Comparison of ENCODE assay signal across 20 cellular contexts in the genomic region with DNA sequence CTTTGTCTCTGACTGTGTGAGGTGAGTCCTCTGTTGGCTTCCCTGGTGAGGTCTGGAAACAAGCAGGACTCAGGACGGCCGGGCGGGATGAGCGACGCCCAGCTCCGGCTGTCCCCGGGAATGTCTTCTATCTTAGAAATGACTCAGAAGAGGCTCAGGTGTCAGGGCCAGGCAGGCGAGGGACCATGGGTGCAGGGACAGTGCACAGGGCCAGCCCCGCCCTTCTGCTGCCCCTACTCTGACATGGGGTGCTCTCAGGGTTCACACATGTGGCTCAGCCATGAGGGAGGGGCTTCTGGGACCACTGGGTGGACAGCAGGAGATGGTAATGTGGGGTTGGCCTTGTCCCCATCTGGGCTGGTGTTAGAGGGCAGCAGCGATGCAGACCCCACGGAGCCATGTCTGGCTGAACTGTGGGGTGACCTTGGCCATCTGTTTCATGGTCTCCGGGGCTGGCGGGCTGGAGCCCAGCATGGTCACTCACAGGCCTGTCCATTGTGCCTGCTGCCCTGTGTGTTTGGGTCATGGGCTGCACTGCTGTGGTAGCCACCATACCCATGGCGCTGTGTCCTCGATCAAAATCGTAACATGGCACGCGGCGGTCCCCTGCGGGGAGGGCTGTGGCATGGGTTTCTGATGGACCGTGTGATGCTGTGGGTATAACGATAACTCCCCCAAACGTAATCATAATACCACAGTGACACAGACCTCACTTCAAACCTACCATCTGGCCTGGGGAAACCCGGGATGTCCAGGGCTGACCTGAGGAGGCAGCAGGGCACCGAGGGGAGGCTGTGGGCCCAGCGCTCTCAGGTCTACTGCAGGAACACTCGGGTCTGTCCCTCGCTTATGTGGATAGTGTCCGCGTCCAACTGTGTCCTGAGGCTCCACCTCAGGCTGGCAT.
DNase-seq lines count a peak whose midpoint lies in the region; ATAC-seq and TF ChIP-seq lines count a peak whose summit lies in the region.
"Had no signal": no experiment of that assay in that cellular context is flagged by ENCODE, and none has a peak within 500 bp of the region (broad histone marks: within the 10 kb centered on the region; RNA-seq: fewer than 3 reads in every experiment).

No MANE protein-coding gene starts in this region.

- H3K27me3 Mint-ChIP-seq in activated naive CD8-positive, alpha-beta T cell treated with anti-CD3 and anti-CD28 coated beads, Interleukin-2, amount 10 ng/mL, durations not matched to agents 7 days and 5 days: peaks cover 11% of the 10 kb centered on the region
- no peaks in the 10 kb centered on the region for H3K27me3 Mint-ChIP-seq in activated naive CD8-positive, alpha-beta T cell treated with anti-CD3 and anti-CD28 coated beads, Interleukin-2, amount 50 U/mL, for 24 hours
- H3K27me3 Mint-ChIP-seq in natural killer cell (ENCODE audit: low read depth in 2 of 2): peaks cover 13 to 23% of the 10 kb centered on the region in 2 donors
- H3K27me3 Mint-ChIP-seq: progenitor cell of endocrine pancreas had no signal

- ATAC-seq in activated naive CD8-positive, alpha-beta T cell treated with anti-CD3 and anti-CD28 coated beads, Interleukin-2, amount 10 ng/mL, durations not matched to agents 7 days and 5 days (ENCODE audit: low read depth): no peak
- no peak for ATAC-seq in activated naive CD8-positive, alpha-beta T cell treated with anti-CD3 and anti-CD28 coated beads, Interleukin-2, amount 50 U/mL, for 24 hours
- ATAC-seq in Right ventricle myocardium superior (ENCODE audit: poor library complexity) (no peak), natural killer cell (peak in 1 of 3 donors; percentile 12), aorta (ENCODE audit: low FRiP score) (no peak)
- ATAC-seq: activated T-cell treated with anti-CD3 and anti-CD28 coated beads, Interleukin-2, amount 50 U/mL, for 72 hours; Panc1 had no signal

- no peaks in the 10 kb centered on the region for H3K36me3 Mint-ChIP-seq in activated naive CD8-positive, alpha-beta T cell treated with anti-CD3 and anti-CD28 coated beads, Interleukin-2, amount 10 ng/mL, durations not matched to agents 7 days and 5 days
- H3K36me3 Mint-ChIP-seq in activated naive CD8-positive, alpha-beta T cell treated with anti-CD3 and anti-CD28 coated beads, Interleukin-2, amount 50 U/mL, for 24 hours (ENCODE audit: low read depth): no peaks in the 10 kb centered on the region
- no peaks in the 10 kb centered on the region for H3K36me3 Mint-ChIP-seq in natural killer cell

- H3K36me3 ChIP-seq in aorta (ENCODE audit: control insufficient read depth in 1 of 2, insufficient read depth in 2 of 2, low read length in 1 of 2) (no peaks in the 10 kb centered on the region), testis (ENCODE audit: low read depth, missing control alignments) (no peaks in the 10 kb centered on the region)
- H3K36me3 ChIP-seq: adrenal gland, esophagus muscularis mucosa, MG63 had no signal

- H3K27ac ChIP-seq in aorta (ENCODE audit: low read depth in 1 of 2, low read length in 2 of 2) (no peak overlapping the region), testis (no peak overlapping the region)
- H3K27ac ChIP-seq: adrenal gland, esophagus muscularis mucosa had no signal

- whole genome bisulfite sequencing in aorta, 2 donors: 83 to 88% methylated on average over 30 of the region's 30 CpGs
- 83 to 90% methylated on average over 7 to 29 of the region's 30 CpGs for whole genome bisulfite sequencing in testis, 2 donors

- no peaks in the 10 kb centered on the region for H3K27me3 ChIP-seq in aorta (ENCODE audit: control insufficient read depth in 1 of 2, insufficient read depth in 2 of 2, low read length in 1 of 2)
- no peaks in the 10 kb centered on the region for H3K27me3 ChIP-seq in testis
- H3K27me3 ChIP-seq: adrenal gland, MG63 had no signal

- DNase-seq in activated naive CD8-positive, alpha-beta T cell treated with anti-CD3 and anti-CD28 coated beads, Interleukin-2, amount 10 ng/mL, durations not matched to agents 7 days and 5 days: peak; percentile 21
- DNase-seq in activated naive CD8-positive, alpha-beta T cell treated with anti-CD3 and anti-CD28 coated beads, Interleukin-2, amount 50 U/mL, for 24 hours: no peak
- DNase-seq in Right ventricle myocardium superior (peak; percentile 32), natural killer cell (peak; percentile 10), aorta (peak; percentile 12 to 57), testis (no peak), NCI-H345 (lab: John Stamatoyannopoulos, UW) (no peak)
- no peak for DNase-seq in stimulated activated CD8-positive, alpha-beta memory T cell treated with anti-CD3 and anti-CD28 coated beads, Interleukin-4, amount 100 ng/mL, for 48 hours
- DNase-seq: activated T-cell treated with anti-CD3 and anti-CD28 coated beads, Interleukin-2, amount 50 U/mL, for 72 hours; caudate nucleus; MG63; NCI-H82; stimulated activated CD4-positive, alpha-beta T cell treated with anti-CD3 and anti-CD28 coated beads, Interleukin-12 subunit alpha, Interleukin-12 subunit beta, amount 100 ng/mL, for 4 hours; stimulated activated naive CD4-positive, alpha-beta T cell treated with Interleukin-2 at 50 U/mL for 16 hours had no signal

- peaks cover 6% of the 10 kb centered on the region for H3K4me1 Mint-ChIP-seq in activated naive CD8-positive, alpha-beta T cell treated with anti-CD3 and anti-CD28 coated beads, Interleukin-2, amount 10 ng/mL, durations not matched to agents 7 days and 5 days
- peaks cover 11% of the 10 kb centered on the region for H3K4me1 Mint-ChIP-seq in activated naive CD8-positive, alpha-beta T cell treated with anti-CD3 and anti-CD28 coated beads, Interleukin-2, amount 50 U/mL, for 24 hours
- H3K4me1 Mint-ChIP-seq in natural killer cell: no peaks in the 10 kb centered on the region

- TF ChIP-seq POLR2A in testis (IDR thresholded peaks at IDR 0.05): no peak

- H3K27ac Mint-ChIP-seq in activated naive CD8-positive, alpha-beta T cell treated with anti-CD3 and anti-CD28 coated beads, Interleukin-2, amount 10 ng/mL, durations not matched to agents 7 days and 5 days: no peak overlapping the region
- H3K27ac Mint-ChIP-seq in activated naive CD8-positive, alpha-beta T cell treated with anti-CD3 and anti-CD28 coated beads, Interleukin-2, amount 50 U/mL, for 24 hours: no peak overlapping the region
- no peak overlapping the region for H3K27ac Mint-ChIP-seq in natural killer cell
- H3K27ac Mint-ChIP-seq: activated CD4-positive, alpha-beta T cell treated with anti-CD3 and anti-CD28 coated beads, Interleukin-2, amount 10 ng/mL, durations not matched to agents 24 days and 14 days; activated T-cell treated with anti-CD3 and anti-CD28 coated beads, Interleukin-2, amount 50 U/mL, for 72 hours; progenitor cell of endocrine pancreas had no signal

- POLR2A ChIA-PET in activated naive CD8-positive, alpha-beta T cell treated with anti-CD3 and anti-CD28 coated beads, Interleukin-2, amount 10 ng/mL, durations not matched to agents 7 days and 5 days (lab: Charles Lee): no interaction called here

- H3K4me3 Mint-ChIP-seq in activated naive CD8-positive, alpha-beta T cell treated with anti-CD3 and anti-CD28 coated beads, Interleukin-2, amount 10 ng/mL, durations not matched to agents 7 days and 5 days: no peak overlapping the region
- no peak overlapping the region for H3K4me3 Mint-ChIP-seq in activated naive CD8-positive, alpha-beta T cell treated with anti-CD3 and anti-CD28 coated beads, Interleukin-2, amount 50 U/mL, for 24 hours
- no peak overlapping the region for H3K4me3 Mint-ChIP-seq in natural killer cell
- H3K4me3 Mint-ChIP-seq: activated CD4-positive, alpha-beta T cell treated with anti-CD3 and anti-CD28 coated beads, Interleukin-2, amount 10 ng/mL, durations not matched to agents 24 days and 14 days; activated T-cell treated with anti-CD3 and anti-CD28 coated beads, Interleukin-2, amount 50 U/mL, for 72 hours had no signal

- TF ChIP-seq CTCF in natural killer cell (IDR thresholded peaks at IDR 0.05): no peak
- TF ChIP-seq CTCF in testis (IDR thresholded peaks at IDR 0.05): no peak

- no peaks in the 10 kb centered on the region for H3K4me1 ChIP-seq in aorta (ENCODE audit: control insufficient read depth in 1 of 2, insufficient read depth in 2 of 2, low read length in 2 of 2)
- no peaks in the 10 kb centered on the region for H3K4me1 ChIP-seq in testis
- H3K4me1 ChIP-seq: adrenal gland, esophagus muscularis mucosa had no signal

- intact Hi-C loops in Right ventricle myocardium superior (cut with DNase I): no loop called here
- intact Hi-C loops in natural killer cell (cut with micrococcal nuclease): no loop called here
- intact Hi-C loops in aorta (cut with DNase I): no loop called here
- intact Hi-C loops in testis (cut with DNase I; ENCODE audit: low total_unique reads): no loop called here

- no peak overlapping the region for H3K4me3 ChIP-seq in aorta (ENCODE audit: low read length in 2 of 2)
- H3K4me3 ChIP-seq in testis: no peak overlapping the region
- H3K4me3 ChIP-seq: adrenal gland, esophagus muscularis mucosa, lung, MG63 had no signal

- H3K9me3 ChIP-seq in aorta (ENCODE audit: control insufficient read depth, low read length) (no peaks in the 10 kb centered on the region), testis (no peaks in the 10 kb centered on the region)
- H3K9me3 ChIP-seq: adrenal gland, MG63 had no signal

- H3K9me3 Mint-ChIP-seq in activated naive CD8-positive, alpha-beta T cell treated with anti-CD3 and anti-CD28 coated beads, Interleukin-2, amount 10 ng/mL, durations not matched to agents 7 days and 5 days: peaks cover 1% of the 10 kb centered on the region
- no peaks in the 10 kb centered on the region for H3K9me3 Mint-ChIP-seq in activated naive CD8-positive, alpha-beta T cell treated with anti-CD3 and anti-CD28 coated beads, Interleukin-2, amount 50 U/mL, for 24 hours
- H3K9me3 Mint-ChIP-seq in natural killer cell: no peaks in the 10 kb centered on the region
- H3K9me3 Mint-ChIP-seq: activated CD4-positive, alpha-beta T cell treated with anti-CD3 and anti-CD28 coated beads, Interleukin-2, amount 10 ng/mL, durations not matched to agents 24 days and 14 days; activated T-cell treated with anti-CD3 and anti-CD28 coated beads, Interleukin-2, amount 50 U/mL, for 72 hours had no signal

Comparison
In these comparisons a context has a peak if more than half of its experiments do, and no peak if none do; other contexts are left out.
1. DNase-seq: peak in activated naive CD8-positive, alpha-beta T cell treated with anti-CD3 and anti-CD28 coated beads, Interleukin-2, amount 10 ng/mL, durations not matched to agents 7 days and 5 days (single experiment), Right ventricle myocardium superior (single experiment), natural killer cell (single experiment) and aorta (2 of 2); none in activated naive CD8-positive, alpha-beta T cell treated with anti-CD3 and anti-CD28 coated beads, Interleukin-2, amount 50 U/mL, for 24 hours (single experiment), stimulated activated CD8-positive, alpha-beta memory T cell treated with anti-CD3 and anti-CD28 coated beads, Interleukin-4, amount 100 ng/mL, for 48 hours (single experiment), testis (single experiment) and NCI-H345 (single experiment).